Comparison of ENCODE assay signal across 11 cellular contexts in genomic region chr20:3071266-3071609, GRCh38. TPM values are rescaled to one million over a fixed set of nuclear protein-coding genes. Genes with fewer than 3 reads are reported as not detected.
DNase-seq lines count a peak whose midpoint lies in the region; ATAC-seq and TF ChIP-seq lines count a peak whose summit lies in the region.
"Had no signal": no experiment of that assay in that cellular context is flagged by ENCODE, and none has a peak within 500 bp of the region (broad histone marks: within the 10 kb centered on the region; RNA-seq: fewer than 3 reads in every experiment).

No MANE protein-coding gene starts in this region.

- H3K9me3 ChIP-seq in suprapubic skin, result no peaks in the 10 kb centered on the region

- no peaks in the 10 kb centered on the region for H3K27me3 Mint-ChIP-seq in activated T-cell treated with anti-CD3 and anti-CD28 coated beads, Interleukin-2, amount 50 U/mL, for 72 hours (ENCODE audit: low read depth)
- peaks cover 3% of the 10 kb centered on the region for H3K27me3 Mint-ChIP-seq in activated naive CD8-positive, alpha-beta T cell treated with anti-CD3 and anti-CD28 coated beads for 36 hours
- peaks cover 23% of the 10 kb centered on the region for H3K27me3 Mint-ChIP-seq in HFFc6 (ENCODE audit: insufficient read depth)

- no peak overlapping the region for H3K27ac Mint-ChIP-seq in activated T-cell treated with anti-CD3 and anti-CD28 coated beads, Interleukin-2, amount 50 U/mL, for 72 hours
- no peak overlapping the region for H3K27ac Mint-ChIP-seq in activated naive CD8-positive, alpha-beta T cell treated with anti-CD3 and anti-CD28 coated beads for 36 hours
- H3K27ac Mint-ChIP-seq in HFFc6, result no peak overlapping the region

- no peak for TF ChIP-seq EP300 in suprapubic skin (IDR thresholded peaks at IDR 0.05)

- H3K4me1 Mint-ChIP-seq in activated T-cell treated with anti-CD3 and anti-CD28 coated beads, Interleukin-2, amount 50 U/mL, for 72 hours (ENCODE audit: low read depth), result peaks cover 27% of the 10 kb centered on the region
- H3K4me1 Mint-ChIP-seq in activated naive CD8-positive, alpha-beta T cell treated with anti-CD3 and anti-CD28 coated beads for 36 hours, result peaks cover 12% of the 10 kb centered on the region
- peaks cover 25% of the 10 kb centered on the region for H3K4me1 Mint-ChIP-seq in HFFc6 (ENCODE audit: low read depth)

- intact Hi-C loops in lower leg skin (cut with DNase I; ENCODE audit: low total_unique reads), result no loop called here

- DNase-seq in activated T-cell treated with anti-CD3 and anti-CD28 coated beads, Interleukin-2, amount 50 U/mL, for 72 hours, result no peak
- DNase-seq in activated T-cell treated with anti-CD3 and anti-CD28 coated beads, Interleukin-2, amount 50 U/mL, for 1 hour, result no peak
- no peak for DNase-seq in activated naive CD8-positive, alpha-beta T cell treated with anti-CD3 and anti-CD28 coated beads for 36 hours
- no peak for DNase-seq in lower leg skin (ENCODE audit: low spot score in 2 of 2)
- no peak for DNase-seq in suprapubic skin (ENCODE audit: low spot score in 2 of 2)
- no peak for DNase-seq in NCI-H1105 (lab: John Stamatoyannopoulos, UW)
- no peak for DNase-seq in HFFc6
- DNase-seq: central memory CD4-positive, alpha-beta T cell; NCI-H2171 treated with DMSO at 0.1 percent for 48 hours had no signal

- ATAC-seq in activated T-cell treated with anti-CD3 and anti-CD28 coated beads, Interleukin-2, amount 50 U/mL, for 72 hours (replicated peaks in 1 of 2), result no peak
- no peak for ATAC-seq in GM18870 (IDR thresholded peaks at IDR 0.05; ENCODE audit: unreplicated experiment)

- H3K4me3 ChIP-seq in lower leg skin (ENCODE audit: low read depth, poor library complexity, severe bottlenecking) (peak overlapping the region; percentile 49), suprapubic skin (peak overlapping the region; percentile 71)

- TF ChIP-seq CTCF in lower leg skin (IDR thresholded peaks at IDR 0.05), result no peak
- no peak for TF ChIP-seq CTCF in suprapubic skin (IDR thresholded peaks at IDR 0.05)
- TF ChIP-seq CTCF in HFFc6 (IDR thresholded peaks at IDR 0.05), result no peak

- WGBS in lower leg skin, 2 donors, result 74 to 83% methylated on average over 16 of the region's 16 CpGs
- 84% methylated on average over 14 of the region's 16 CpGs for WGBS in suprapubic skin

- H3K36me3 ChIP-seq in suprapubic skin, result no peaks in the 10 kb centered on the region

- H3K9me3 Mint-ChIP-seq in activated T-cell treated with anti-CD3 and anti-CD28 coated beads, Interleukin-2, amount 50 U/mL, for 72 hours, result no peaks in the 10 kb centered on the region
- no peaks in the 10 kb centered on the region for H3K9me3 Mint-ChIP-seq in activated naive CD8-positive, alpha-beta T cell treated with anti-CD3 and anti-CD28 coated beads for 36 hours
- no peaks in the 10 kb centered on the region for H3K9me3 Mint-ChIP-seq in HFFc6

- TF ChIP-seq POLR2A in lower leg skin (IDR thresholded peaks at IDR 0.05) (no peak), suprapubic skin (IDR thresholded peaks at IDR 0.05) (no peak)

- H3K4me1 ChIP-seq in suprapubic skin, result peaks cover 28% of the 10 kb centered on the region

- H3K27me3 ChIP-seq in suprapubic skin, result peaks cover 19% of the 10 kb centered on the region

- H3K4me3 Mint-ChIP-seq in activated T-cell treated with anti-CD3 and anti-CD28 coated beads, Interleukin-2, amount 50 U/mL, for 72 hours, result peak overlapping the region; percentile 82 to 83
- H3K4me3 Mint-ChIP-seq in activated naive CD8-positive, alpha-beta T cell treated with anti-CD3 and anti-CD28 coated beads for 36 hours, result peak overlapping the region; percentile 46
- H3K4me3 Mint-ChIP-seq in HFFc6, result no peak overlapping the region

- H3K27ac ChIP-seq in suprapubic skin, result peak overlapping the region; percentile 29

- H3K36me3 Mint-ChIP-seq in activated T-cell treated with anti-CD3 and anti-CD28 coated beads, Interleukin-2, amount 50 U/mL, for 72 hours (ENCODE audit: insufficient read depth in 2 of 2), result peaks cover 0 to 2% of the 10 kb centered on the region in 2 donors
- H3K36me3 Mint-ChIP-seq in activated naive CD8-positive, alpha-beta T cell treated with anti-CD3 and anti-CD28 coated beads for 36 hours, result no peaks in the 10 kb centered on the region
- H3K36me3 Mint-ChIP-seq in HFFc6 (ENCODE audit: low read depth), result no peaks in the 10 kb centered on the region

RNA-seq across cellular contexts. Expression of gene OXT, which starts 0.2 kb away (rescaled TPM):
- 1 to 10 TPM; 1.2 to 1.8 TPM for total RNA-seq in activated T-cell treated with anti-CD3 and anti-CD28 coated beads, Interleukin-2, amount 50 U/mL, for 72 hours
- under 1 TPM in 1 of 2 experiments, not detected in 1; 0.47 TPM for total RNA-seq in activated naive CD8-positive, alpha-beta T cell treated with anti-CD3 and anti-CD28 coated beads for 36 hours
- total RNA-seq in lower leg skin, result not detected
- total RNA-seq in suprapubic skin, result 1 to 10 TPM in 1 of 4 donors, not detected in 3; 2.0 TPM
- total RNA-seq in HFFc6 (2021; fragmentation: NEBNext Ultra II Directional; extraction: Animal tissue kit (Norgen Biotek cat#: 25700)), result not detected

RNA-seq across cellular contexts. Expression of gene AVP, which starts 13.3 kb away (rescaled TPM):
- not detected for total RNA-seq in activated T-cell treated with anti-CD3 and anti-CD28 coated beads, Interleukin-2, amount 50 U/mL, for 72 hours
- total RNA-seq in activated naive CD8-positive, alpha-beta T cell treated with anti-CD3 and anti-CD28 coated beads for 36 hours, result not detected
- total RNA-seq in lower leg skin (not detected), suprapubic skin (not detected)
- total RNA-seq in HFFc6 (2021; fragmentation: NEBNext Ultra II Directional; extraction: Animal tissue kit (Norgen Biotek cat#: 25700)), result not detected

RNA-seq across cellular contexts. Expression of gene MRPS26, which starts 25.4 kb away (rescaled TPM):
- total RNA-seq in activated T-cell treated with anti-CD3 and anti-CD28 coated beads, Interleukin-2, amount 50 U/mL, for 72 hours, result 100 to 1,000 TPM; 100 to 155 TPM
- total RNA-seq in activated naive CD8-positive, alpha-beta T cell treated with anti-CD3 and anti-CD28 coated beads for 36 hours, result 10 to 100 TPM; 70.9 to 72.4 TPM
- total RNA-seq in lower leg skin, result 10 to 100 TPM; 71.5 to 86.4 (median 76.5) TPM
- total RNA-seq in suprapubic skin, result 10 to 100 TPM; 38.5 to 59.4 (median 53.7) TPM
- total RNA-seq in HFFc6 (2021; fragmentation: NEBNext Ultra II Directional; extraction: Animal tissue kit (Norgen Biotek cat#: 25700)), result 10 to 100 TPM; 31.7 to 46.8 (median 36.0) TPM

RNA-seq across cellular contexts. Expression of gene GNRH2, which starts 27.8 kb away (rescaled TPM):
- total RNA-seq in activated T-cell treated with anti-CD3 and anti-CD28 coated beads, Interleukin-2, amount 50 U/mL, for 72 hours, result 10 to 100 TPM in 1 of 2 donors, 1 to 10 TPM in 1; 5.5 to 87.1 TPM
- total RNA-seq in activated naive CD8-positive, alpha-beta T cell treated with anti-CD3 and anti-CD28 coated beads for 36 hours, result 1 to 10 TPM in 1 of 2 experiments, under 1 TPM in 1; 0.87 to 1.1 TPM
- total RNA-seq in lower leg skin (not detected), suprapubic skin (under 1 TPM in 2 of 4 donors, not detected in 2; 0.83 TPM)
- total RNA-seq in HFFc6 (2021; fragmentation: NEBNext Ultra II Directional; extraction: Animal tissue kit (Norgen Biotek cat#: 25700)), result under 1 TPM in 1 of 6 experiments, not detected in 5; 0.26 TPM
- total RNA-seq: Right ventricle myocardium inferior had no signal
